25 cellular contexts compared by ENCODE assay signal in genomic region chr17:45631941-45632340, GRCh38.
"Had no signal": no experiment of that assay in that cellular context is flagged by ENCODE, and none has a peak within 500 bp of the region (broad histone marks: within the 10 kb centered on the region; RNA-seq: fewer than 3 reads in every experiment).

No MANE protein-coding gene starts in this region.

- DNase-seq: stimulated activated CD4-positive, alpha-beta T cell treated with anti-CD3 and anti-CD28 coated beads, Interleukin-2, amount 100 ng/mL, for 48 hours; stimulated activated CD4-positive, alpha-beta T cell treated with anti-CD3 and anti-CD28 coated beads, Interleukin-4, amount 100 ng/mL, for 1 hour; stimulated activated CD4-positive, alpha-beta T cell treated with anti-CD3 and anti-CD28 coated beads, Interleukin-4, amount 100 ng/mL, for 24 hours; stimulated activated CD4-positive, alpha-beta T cell treated with anti-CD3 and anti-CD28 coated beads, Interleukin-4, amount 100 ng/mL, for 4 hours; stimulated activated CD8-positive, alpha-beta memory T cell treated with anti-CD3 and anti-CD28 coated beads, Interleukin-4, amount 100 ng/mL, for 48 hours; stimulated activated naive B cell treated with anti-CD40 and anti-IgM and Interleukin-4, amounts not matched to agents 10 μg/mL and 1 μg/mL and 100 μg/mL, for 72 hours; stimulated activated naive CD4-positive, alpha-beta T cell; stimulated activated naive CD4-positive, alpha-beta T cell treated with Interleukin-2 at 50 U/mL for 16 hours; stimulated activated naive CD8-positive, alpha-beta T cell treated with anti-CD3 and anti-CD28 coated beads, Interleukin-15, amount 100 ng/mL, for 72 hours; stimulated activated naive CD8-positive, alpha-beta T cell treated with anti-CD3 and anti-CD28 coated beads, Interleukin-15, Interleukin-2, amounts not matched to agents 100 U/mL and 50 U/mL, for 24 hours; stomach; substantia nigra; testis; thyroid gland; transverse colon; trophoblast cell; upper lobe of left lung; upper lobe of right lung; uterus had no signal

- H3K27me3 ChIP-seq: stomach, suprapubic skin, testis, thyroid gland, tibial nerve, transverse colon, upper lobe of left lung, upper lobe of right lung, uterus, vagina had no signal

- H3K27ac ChIP-seq: stomach, suprapubic skin, testis, thoracic aorta, thyroid gland, tibial nerve, transverse colon, upper lobe of left lung, upper lobe of right lung, uterus, vagina had no signal

- H3K4me1 ChIP-seq: stomach, suprapubic skin, testis, tibial nerve, transverse colon, upper lobe of left lung, upper lobe of right lung, uterus, vagina had no signal

- H3K4me3 ChIP-seq: stomach, suprapubic skin, testis, thoracic aorta, thyroid gland, tibial nerve, transverse colon, upper lobe of left lung, upper lobe of right lung, uterus, vagina had no signal

- H3K9me3 ChIP-seq: stomach, suprapubic skin, testis, thoracic aorta, thyroid gland, tibial nerve, transverse colon, upper lobe of left lung, upper lobe of right lung, uterus, vagina had no signal

- H3K36me3 ChIP-seq: uterus had no signal

- ATAC-seq: stimulated activated effector memory CD8-positive, alpha-beta T cell treated with anti-CD3 and anti-CD28 coated beads, Interleukin-12 subunit alpha, Interleukin-12 subunit beta, amount 100 ng/mL, for 72 hours; stimulated activated memory B cell treated with anti-CD40 and anti-IgM and Interleukin-4, amounts not matched to agents 10 μg/mL and 1 μg/mL and 100 μg/mL, for 72 hours; stimulated activated naive B cell treated with anti-CD40 and anti-IgM and Interleukin-4, amounts not matched to agents 10 μg/mL and 1 μg/mL and 100 μg/mL, for 72 hours; stimulated activated naive CD8-positive, alpha-beta T cell treated with anti-CD3 and anti-CD28 coated beads, Interleukin-15, amount 100 ng/mL, for 72 hours; stimulated activated naive CD8-positive, alpha-beta T cell treated with anti-CD3 and anti-CD28 coated beads, Interleukin-15, Interleukin-2, amounts not matched to agents 100 U/mL and 50 U/mL, for 24 hours; upper lobe of right lung had no signal
